17 cellular contexts compared by ENCODE assay signal in genomic region chr20:63821824-63822223, GRCh38. TPM values are rescaled to one million over a fixed set of nuclear protein-coding genes. Genes with fewer than 3 reads are reported as not detected.
"Had no signal": no experiment of that assay in that cellular context is flagged by ENCODE, and none has a peak within 500 bp of the region (broad histone marks: within the 10 kb centered on the region; RNA-seq: fewer than 3 reads in every experiment).

No MANE protein-coding gene starts in this region.

- H3K27me3 ChIP-seq: gastrocnemius medialis had no signal

- ATAC-seq: gastrocnemius medialis had no signal

- DNase-seq: activated CD4-positive, alpha-beta T cell treated with anti-CD3 and anti-CD28 coated beads, Interleukin-2, amount 10 ng/mL, durations not matched to agents 24 days and 14 days; activated naive CD4-positive, alpha-beta T cell treated with anti-CD3 and anti-CD28 coated beads, Interleukin-2, amount 10 ng/mL, durations not matched to agents 7 days and 5 days; activated T-cell treated with anti-CD3 and anti-CD28 coated beads for 4 hours; cortex of kidney; effector memory CD4-positive, alpha-beta T cell; gastrocnemius medialis; left ventricle myocardium superior; mesenchymal stem cell; stimulated activated CD4-positive, alpha-beta T cell treated with anti-CD3 and anti-CD28 coated beads, Interleukin-4, amount 100 ng/mL, for 24 hours had no signal

- H3K27ac ChIP-seq: epithelial cell of prostate had no signal

- H3K4me3 ChIP-seq: gastrocnemius medialis had no signal

- H3K9me3 ChIP-seq: gastrocnemius medialis had no signal

- H3K36me3 ChIP-seq: gastrocnemius medialis had no signal

- FAIRE-seq: keratinocyte had no signal

RNA-seq across cellular contexts. Expression of gene ABHD16B, which starts 39.5 kb away (rescaled TPM):
- total RNA-seq: activated T-helper 2 cell treated with anti-CD3 and anti-CD28 coated beads, Interferon-gamma antibody, Interleukin-2, Interleukin-4, amounts not matched to agents 10 μg/mL and 5 μg/mL and 100 μg/mL, durations not matched to agents 14 hours and 24 hours and 36 hours; gastrocnemius medialis; left ventricle myocardium superior; osteoblast; pulmonary artery endothelial cell; temporal lobe; urinary bladder had no signal
- polyA plus RNA-seq: keratinocyte, neural cell had no signal
